In the genomic region with DNA sequence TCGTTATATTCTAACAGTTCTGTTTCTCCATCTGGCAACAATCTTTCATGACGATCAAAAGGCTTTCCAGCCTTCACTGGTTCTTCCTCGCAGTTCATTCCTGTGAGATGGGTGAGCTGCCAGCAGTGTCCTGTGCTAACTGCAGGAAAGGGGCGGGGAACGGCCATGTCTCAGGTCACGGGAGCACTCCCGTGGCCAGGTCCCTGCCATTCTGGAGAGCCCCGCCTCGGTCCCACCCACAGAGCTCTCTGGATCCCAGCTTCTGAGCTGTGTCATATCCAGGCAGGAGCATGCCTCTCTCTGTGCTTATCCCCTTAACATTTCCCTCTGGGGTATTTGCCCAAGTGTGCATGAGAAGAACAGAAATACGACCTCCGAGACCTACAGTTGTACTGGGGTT, we compare ENCODE assay signal across 24 cellular contexts.
"Had no signal": no experiment of that assay in that cellular context is flagged by ENCODE, and none has a peak within 500 bp of the region (broad histone marks: within the 10 kb centered on the region; RNA-seq: fewer than 3 reads in every experiment).

No MANE protein-coding gene starts in this region.

- H2AFZ ChIP-seq: parathyroid adenoma had no signal

- H3K79me2 ChIP-seq: parathyroid adenoma had no signal

- H3K9ac ChIP-seq: parathyroid adenoma had no signal

- H3K4me1 ChIP-seq: parathyroid adenoma, psoas muscle, right lobe of liver, sigmoid colon, stomach, thyroid gland, tibial nerve, upper lobe of left lung, vagina had no signal

- H3K27me3 ChIP-seq: ovary, right lobe of liver, sigmoid colon, stomach, thyroid gland, tibial nerve, upper lobe of left lung, vagina had no signal

- FAIRE-seq: small intestine, urothelium cell line had no signal

- DNase-seq: naive thymus-derived CD4-positive, alpha-beta T cell; natural killer cell; occipital lobe; ovary; psoas muscle; right cardiac atrium; right lobe of liver; sigmoid colon; small intestine; stimulated activated CD4-positive, alpha-beta T cell treated with anti-CD3 and anti-CD28 coated beads, Interleukin-15, amount 100 ng/mL, for 24 hours; stimulated activated CD4-positive, alpha-beta T cell treated with anti-CD3 and anti-CD28 coated beads, Interleukin-2, amount 100 ng/mL, for 24 hours; stimulated activated CD4-positive, alpha-beta T cell treated with anti-CD3 and anti-CD28 coated beads, Interleukin-2, amount 100 ng/mL, for 48 hours; stimulated activated CD4-positive, alpha-beta T cell treated with anti-CD3 and anti-CD28 coated beads, Interleukin-4, amount 100 ng/mL, for 24 hours; stimulated activated naive B cell treated with anti-CD40 and anti-IgM and Interleukin-4, amounts not matched to agents 10 μg/mL and 1 μg/mL and 100 μg/mL, for 72 hours; stimulated activated naive CD4-positive, alpha-beta T cell treated with Interleukin-2 at 50 U/mL for 16 hours; stomach; thyroid gland; trophoblast cell; upper lobe of left lung had no signal

- H3K9me3 ChIP-seq: ovary, psoas muscle, right lobe of liver, sigmoid colon, thoracic aorta, thyroid gland, vagina had no signal

- H3K36me3 ChIP-seq: ovary, right lobe of liver, sigmoid colon, stomach, thoracic aorta, thyroid gland, tibial nerve, upper lobe of left lung, vagina had no signal

- H3K27ac ChIP-seq: ovary, parathyroid adenoma, psoas muscle, right lobe of liver, sigmoid colon, stomach, thoracic aorta, thyroid gland, tibial nerve, upper lobe of left lung, vagina had no signal

- H3K4me3 ChIP-seq: ovary, psoas muscle, right lobe of liver, sigmoid colon, stomach, thoracic aorta, thyroid gland, tibial nerve, upper lobe of left lung, vagina had no signal
